1 cellular context compared by ENCODE assay signal in genomic region chr22:50625568-50626313, GRCh38.
TF ChIP-seq lines count a peak whose summit lies in the region.

No MANE protein-coding gene starts in this region.

TF ChIP-seq in HepG2, 621 proteins besides CTCF, POLR2A, EP300 and RAD21:
- TF ChIP-seq ZNF616 (CRISPR knock-in tag; IDR thresholded peaks at IDR 0.05; ENCODE audit: low read depth) (no peak), STAG1 (CRISPR knock-in tag; IDR thresholded peaks at IDR 0.05) (peak; percentile 64), ZNF44 (CRISPR knock-in tag; IDR thresholded peaks at IDR 0.05) (no peak), ELF4 (CRISPR knock-in tag; IDR thresholded peaks at IDR 0.05; ENCODE audit: borderline replicate concordance) (no peak), TIGD3 (CRISPR knock-in tag; IDR thresholded peaks at IDR 0.05; ENCODE audit: borderline replicate concordance) (no peak), FOXO4 (CRISPR knock-in tag; conservative IDR thresholded peaks at IDR 0.05) (no peak), EED (CRISPR knock-in tag; IDR thresholded peaks at IDR 0.05) (no peak), ZBTB38 (CRISPR knock-in tag; IDR thresholded peaks at IDR 0.05) (peak; percentile 88), KLF15 (CRISPR knock-in tag; IDR thresholded peaks at IDR 0.05; ENCODE audit: borderline replicate concordance) (no peak), CEBPG (CRISPR knock-in tag; IDR thresholded peaks at IDR 0.05) (no peak), SAP130 (CRISPR knock-in tag; IDR thresholded peaks at IDR 0.05; ENCODE audit: low read depth) (no peak), ZNF687 (CRISPR knock-in tag; IDR thresholded peaks at IDR 0.05) (peak; percentile 15; the same call in 1 of the 2 replicates), HNF1B (CRISPR knock-in tag; IDR thresholded peaks at IDR 0.05) (no peak), SATB2 (CRISPR knock-in tag; IDR thresholded peaks at IDR 0.05) (no peak), HOXA3 (CRISPR knock-in tag; IDR thresholded peaks at IDR 0.05) (0 out of 2 replicates have a peak, but pooled peaks have one; percentile 13)
- TF ChIP-seq, protein P1, sequence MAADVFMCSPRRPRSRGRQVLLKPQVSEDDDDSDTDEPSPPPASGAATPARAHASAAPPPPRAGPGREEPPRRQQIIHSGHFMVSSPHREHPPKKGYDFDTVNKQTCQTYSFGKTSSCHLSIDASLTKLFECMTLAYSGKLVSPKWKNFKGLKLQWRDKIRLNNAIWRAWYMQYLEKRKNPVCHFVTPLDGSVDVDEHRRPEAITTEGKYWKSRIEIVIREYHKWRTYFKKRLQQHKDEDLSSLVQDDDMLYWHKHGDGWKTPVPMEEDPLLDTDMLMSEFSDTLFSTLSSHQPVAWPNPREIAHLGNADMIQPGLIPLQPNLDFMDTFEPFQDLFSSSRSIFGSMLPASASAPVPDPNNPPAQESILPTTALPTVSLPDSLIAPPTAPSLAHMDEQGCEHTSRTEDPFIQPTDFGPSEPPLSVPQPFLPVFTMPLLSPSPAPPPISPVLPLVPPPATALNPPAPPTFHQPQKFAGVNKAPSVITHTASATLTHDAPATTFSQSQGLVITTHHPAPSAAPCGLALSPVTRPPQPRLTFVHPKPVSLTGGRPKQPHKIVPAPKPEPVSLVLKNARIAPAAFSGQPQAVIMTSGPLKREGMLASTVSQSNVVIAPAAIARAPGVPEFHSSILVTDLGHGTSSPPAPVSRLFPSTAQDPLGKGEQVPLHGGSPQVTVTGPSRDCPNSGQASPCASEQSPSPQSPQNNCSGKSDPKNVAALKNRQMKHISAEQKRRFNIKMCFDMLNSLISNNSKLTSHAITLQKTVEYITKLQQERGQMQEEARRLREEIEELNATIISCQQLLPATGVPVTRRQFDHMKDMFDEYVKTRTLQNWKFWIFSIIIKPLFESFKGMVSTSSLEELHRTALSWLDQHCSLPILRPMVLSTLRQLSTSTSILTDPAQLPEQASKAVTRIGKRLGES (CRISPR knock-in tag; IDR thresholded peaks at IDR 0.05; ENCODE audit: borderline replicate concordance) = no peak
- TF ChIP-seq, protein P2, sequence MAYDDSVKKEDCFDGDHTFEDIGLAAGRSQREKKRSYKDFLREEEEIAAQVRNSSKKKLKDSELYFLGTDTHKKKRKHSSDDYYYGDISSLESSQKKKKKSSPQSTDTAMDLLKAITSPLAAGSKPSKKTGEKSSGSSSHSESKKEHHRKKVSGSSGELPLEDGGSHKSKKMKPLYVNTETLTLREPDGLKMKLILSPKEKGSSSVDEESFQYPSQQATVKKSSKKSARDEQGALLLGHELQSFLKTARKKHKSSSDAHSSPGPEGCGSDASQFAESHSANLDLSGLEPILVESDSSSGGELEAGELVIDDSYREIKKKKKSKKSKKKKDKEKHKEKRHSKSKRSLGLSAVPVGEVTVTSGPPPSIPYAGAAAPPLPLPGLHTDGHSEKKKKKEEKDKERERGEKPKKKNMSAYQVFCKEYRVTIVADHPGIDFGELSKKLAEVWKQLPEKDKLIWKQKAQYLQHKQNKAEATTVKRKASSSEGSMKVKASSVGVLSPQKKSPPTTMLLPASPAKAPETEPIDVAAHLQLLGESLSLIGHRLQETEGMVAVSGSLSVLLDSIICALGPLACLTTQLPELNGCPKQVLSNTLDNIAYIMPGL (CRISPR knock-in tag; IDR thresholded peaks at IDR 0.05; ENCODE audit: borderline replicate concordance in 1 of 2, low read depth in 1 of 2) = 0 out of 4 replicates have a peak, but pooled peaks of 1 of the 2 experiments have one; percentile 24
- TF ChIP-seq, protein P3, sequence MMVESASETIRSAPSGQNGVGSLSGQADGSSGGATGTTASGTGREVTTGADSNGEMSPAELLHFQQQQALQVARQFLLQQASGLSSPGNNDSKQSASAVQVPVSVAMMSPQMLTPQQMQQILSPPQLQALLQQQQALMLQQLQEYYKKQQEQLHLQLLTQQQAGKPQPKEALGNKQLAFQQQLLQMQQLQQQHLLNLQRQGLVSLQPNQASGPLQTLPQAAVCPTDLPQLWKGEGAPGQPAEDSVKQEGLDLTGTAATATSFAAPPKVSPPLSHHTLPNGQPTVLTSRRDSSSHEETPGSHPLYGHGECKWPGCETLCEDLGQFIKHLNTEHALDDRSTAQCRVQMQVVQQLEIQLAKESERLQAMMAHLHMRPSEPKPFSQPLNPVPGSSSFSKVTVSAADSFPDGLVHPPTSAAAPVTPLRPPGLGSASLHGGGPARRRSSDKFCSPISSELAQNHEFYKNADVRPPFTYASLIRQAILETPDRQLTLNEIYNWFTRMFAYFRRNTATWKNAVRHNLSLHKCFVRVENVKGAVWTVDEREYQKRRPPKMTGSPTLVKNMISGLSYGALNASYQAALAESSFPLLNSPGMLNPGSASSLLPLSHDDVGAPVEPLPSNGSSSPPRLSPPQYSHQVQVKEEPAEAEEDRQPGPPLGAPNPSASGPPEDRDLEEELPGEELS (CRISPR knock-in tag; IDR thresholded peaks at IDR 0.05) = no peak
- TF ChIP-seq, protein P4, sequence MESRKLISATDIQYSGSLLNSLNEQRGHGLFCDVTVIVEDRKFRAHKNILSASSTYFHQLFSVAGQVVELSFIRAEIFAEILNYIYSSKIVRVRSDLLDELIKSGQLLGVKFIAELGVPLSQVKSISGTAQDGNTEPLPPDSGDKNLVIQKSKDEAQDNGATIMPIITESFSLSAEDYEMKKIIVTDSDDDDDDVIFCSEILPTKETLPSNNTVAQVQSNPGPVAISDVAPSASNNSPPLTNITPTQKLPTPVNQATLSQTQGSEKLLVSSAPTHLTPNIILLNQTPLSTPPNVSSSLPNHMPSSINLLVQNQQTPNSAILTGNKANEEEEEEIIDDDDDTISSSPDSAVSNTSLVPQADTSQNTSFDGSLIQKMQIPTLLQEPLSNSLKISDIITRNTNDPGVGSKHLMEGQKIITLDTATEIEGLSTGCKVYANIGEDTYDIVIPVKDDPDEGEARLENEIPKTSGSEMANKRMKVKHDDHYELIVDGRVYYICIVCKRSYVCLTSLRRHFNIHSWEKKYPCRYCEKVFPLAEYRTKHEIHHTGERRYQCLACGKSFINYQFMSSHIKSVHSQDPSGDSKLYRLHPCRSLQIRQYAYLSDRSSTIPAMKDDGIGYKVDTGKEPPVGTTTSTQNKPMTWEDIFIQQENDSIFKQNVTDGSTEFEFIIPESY (CRISPR knock-in tag; IDR thresholded peaks at IDR 0.05) = peak; percentile 99
